Comparison of ENCODE assay signal across 1 cellular context in the genomic region with DNA sequence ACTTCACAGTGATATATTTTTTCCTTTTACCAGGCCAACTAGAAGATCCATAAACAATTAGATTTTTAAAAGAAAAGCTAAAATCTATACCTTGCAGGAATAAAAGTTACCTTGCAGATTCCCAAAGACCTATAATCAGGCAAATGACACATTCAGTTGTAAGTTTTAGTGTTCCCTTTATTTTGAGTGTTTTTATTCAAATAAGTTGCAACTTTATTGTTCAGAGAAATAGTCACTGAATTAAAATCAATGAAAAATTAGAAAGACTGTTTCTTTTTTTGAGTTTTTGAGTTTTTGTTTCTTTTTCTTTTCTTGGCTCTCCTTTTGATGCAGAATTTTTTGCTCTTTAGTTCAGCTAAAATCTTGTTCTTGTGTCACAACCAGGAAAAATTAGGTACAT.
TF ChIP-seq lines count a peak whose summit lies in the region.

No MANE protein-coding gene starts in this region.

TF ChIP-seq in K562, 482 proteins besides CTCF, POLR2A, EP300 and RAD21:
- TF ChIP-seq, protein P1, sequence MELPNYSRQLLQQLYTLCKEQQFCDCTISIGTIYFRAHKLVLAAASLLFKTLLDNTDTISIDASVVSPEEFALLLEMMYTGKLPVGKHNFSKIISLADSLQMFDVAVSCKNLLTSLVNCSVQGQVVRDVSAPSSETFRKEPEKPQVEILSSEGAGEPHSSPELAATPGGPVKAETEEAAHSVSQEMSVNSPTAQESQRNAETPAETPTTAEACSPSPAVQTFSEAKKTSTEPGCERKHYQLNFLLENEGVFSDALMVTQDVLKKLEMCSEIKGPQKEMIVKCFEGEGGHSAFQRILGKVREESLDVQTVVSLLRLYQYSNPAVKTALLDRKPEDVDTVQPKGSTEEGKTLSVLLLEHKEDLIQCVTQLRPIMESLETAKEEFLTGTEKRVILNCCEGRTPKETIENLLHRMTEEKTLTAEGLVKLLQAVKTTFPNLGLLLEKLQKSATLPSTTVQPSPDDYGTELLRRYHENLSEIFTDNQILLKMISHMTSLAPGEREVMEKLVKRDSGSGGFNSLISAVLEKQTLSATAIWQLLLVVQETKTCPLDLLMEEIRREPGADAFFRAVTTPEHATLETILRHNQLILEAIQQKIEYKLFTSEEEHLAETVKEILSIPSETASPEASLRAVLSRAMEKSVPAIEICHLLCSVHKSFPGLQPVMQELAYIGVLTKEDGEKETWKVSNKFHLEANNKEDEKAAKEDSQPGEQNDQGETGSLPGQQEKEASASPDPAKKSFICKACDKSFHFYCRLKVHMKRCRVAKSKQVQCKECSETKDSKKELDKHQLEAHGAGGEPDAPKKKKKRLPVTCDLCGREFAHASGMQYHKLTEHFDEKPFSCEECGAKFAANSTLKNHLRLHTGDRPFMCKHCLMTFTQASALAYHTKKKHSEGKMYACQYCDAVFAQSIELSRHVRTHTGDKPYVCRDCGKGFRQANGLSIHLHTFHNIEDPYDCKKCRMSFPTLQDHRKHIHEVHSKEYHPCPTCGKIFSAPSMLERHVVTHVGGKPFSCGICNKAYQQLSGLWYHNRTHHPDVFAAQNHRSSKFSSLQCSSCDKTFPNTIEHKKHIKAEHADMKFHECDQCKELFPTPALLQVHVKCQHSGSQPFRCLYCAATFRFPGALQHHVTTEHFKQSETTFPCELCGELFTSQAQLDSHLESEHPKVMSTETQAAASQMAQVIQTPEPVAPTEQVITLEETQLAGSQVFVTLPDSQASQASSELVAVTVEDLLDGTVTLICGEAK (IDR thresholded peaks at IDR 0.05), result peak; percentile 96
- TF ChIP-seq, protein P1 (CRISPR knock-in tag; IDR thresholded peaks at IDR 0.05), result peak; percentile 68
- no peak for TF ChIP-seq HCFC1 (IDR thresholded peaks at IDR 0.05; ENCODE audit: low read depth, low read length)
- no peak for TF ChIP-seq TEAD1 (CRISPR knock-in tag; IDR thresholded peaks at IDR 0.05)
- TF ChIP-seq, protein P2, sequence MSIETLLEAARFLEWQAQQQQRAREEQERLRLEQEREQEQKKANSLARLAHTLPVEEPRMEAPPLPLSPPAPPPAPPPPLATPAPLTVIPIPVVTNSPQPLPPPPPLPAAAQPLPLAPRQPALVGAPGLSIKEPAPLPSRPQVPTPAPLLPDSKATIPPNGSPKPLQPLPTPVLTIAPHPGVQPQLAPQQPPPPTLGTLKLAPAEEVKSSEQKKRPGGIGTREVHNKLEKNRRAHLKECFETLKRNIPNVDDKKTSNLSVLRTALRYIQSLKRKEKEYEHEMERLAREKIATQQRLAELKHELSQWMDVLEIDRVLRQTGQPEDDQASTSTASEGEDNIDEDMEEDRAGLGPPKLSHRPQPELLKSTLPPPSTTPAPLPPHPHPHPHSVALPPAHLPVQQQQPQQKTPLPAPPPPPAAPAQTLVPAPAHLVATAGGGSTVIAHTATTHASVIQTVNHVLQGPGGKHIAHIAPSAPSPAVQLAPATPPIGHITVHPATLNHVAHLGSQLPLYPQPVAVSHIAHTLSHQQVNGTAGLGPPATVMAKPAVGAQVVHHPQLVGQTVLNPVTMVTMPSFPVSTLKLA (conservative IDR thresholded peaks at IDR 0.05), result no peak
- TF ChIP-seq, protein P3, sequence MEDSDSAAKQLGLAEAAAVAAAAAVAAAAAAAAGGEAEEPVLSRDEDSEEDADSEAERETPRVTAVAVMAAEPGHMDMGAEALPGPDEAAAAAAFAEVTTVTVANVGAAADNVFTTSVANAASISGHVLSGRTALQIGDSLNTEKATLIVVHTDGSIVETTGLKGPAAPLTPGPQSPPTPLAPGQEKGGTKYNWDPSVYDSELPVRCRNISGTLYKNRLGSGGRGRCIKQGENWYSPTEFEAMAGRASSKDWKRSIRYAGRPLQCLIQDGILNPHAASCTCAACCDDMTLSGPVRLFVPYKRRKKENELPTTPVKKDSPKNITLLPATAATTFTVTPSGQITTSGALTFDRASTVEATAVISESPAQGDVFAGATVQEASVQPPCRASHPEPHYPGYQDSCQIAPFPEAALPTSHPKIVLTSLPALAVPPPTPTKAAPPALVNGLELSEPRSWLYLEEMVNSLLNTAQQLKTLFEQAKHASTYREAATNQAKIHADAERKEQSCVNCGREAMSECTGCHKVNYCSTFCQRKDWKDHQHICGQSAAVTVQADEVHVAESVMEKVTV (CRISPR knock-in tag; IDR thresholded peaks at IDR 0.05), result no peak
